In the genomic region with DNA sequence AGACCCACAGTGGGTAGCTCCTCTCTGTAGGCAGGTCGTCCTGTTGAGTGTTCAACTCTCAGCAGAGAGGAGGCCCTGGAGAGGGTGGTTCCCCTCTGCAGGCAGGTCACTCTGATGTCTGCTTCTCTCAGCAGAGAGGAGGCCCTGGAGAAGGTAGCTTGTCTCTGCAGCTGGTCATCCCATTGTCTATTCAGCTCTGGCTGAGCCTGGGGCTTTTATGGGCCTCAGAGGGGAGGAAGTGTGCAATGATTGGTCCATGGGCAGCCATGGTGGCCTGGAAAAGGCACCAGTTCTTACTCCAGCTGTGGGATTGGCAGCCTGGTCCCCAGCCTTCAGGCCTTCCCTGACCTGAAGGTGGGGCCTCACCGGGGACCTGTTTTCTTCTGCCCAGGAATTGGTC, we compare ENCODE assay signal across 26 cellular contexts.
"Had no signal": no experiment of that assay in that cellular context is flagged by ENCODE, and none has a peak within 500 bp of the region (broad histone marks: within the 10 kb centered on the region; RNA-seq: fewer than 3 reads in every experiment).

No MANE protein-coding gene starts in this region.

- H3K27ac ChIP-seq: esophagus squamous epithelium, gastroesophageal sphincter, left ventricle myocardium inferior, lower lobe of right lung, neural progenitor cell, parathyroid adenoma, psoas muscle, skin epidermis, stomach, thoracic aorta, transverse colon had no signal

- H3K27me3 ChIP-seq: esophagus squamous epithelium, gastroesophageal sphincter, neural progenitor cell, stomach had no signal

- DNase-seq: dermis blood vessel endothelial cell; esophagus squamous epithelium; foreskin fibroblast; glutamatergic neuron; islet precursor cell; left ventricle myocardium inferior; lower lobe of right lung; mesenchymal stem cell; midbrain; occipital lobe; psoas muscle; retina; stimulated activated CD4-positive, alpha-beta T cell treated with anti-CD3 and anti-CD28 coated beads, Interleukin-2, amount 100 ng/mL, for 24 hours; stimulated activated CD4-positive, alpha-beta T cell treated with anti-CD3 and anti-CD28 coated beads, Interleukin-4, amount 100 ng/mL, for 4 hours; stimulated activated naive B cell treated with anti-CD40 and anti-IgM and Interleukin-4, amounts not matched to agents 10 μg/mL and 1 μg/mL and 100 μg/mL, for 72 hours; stomach; substantia nigra; transverse colon had no signal

- H3K4me3 ChIP-seq: esophagus squamous epithelium, gastroesophageal sphincter, left ventricle myocardium inferior, lower lobe of right lung, neural progenitor cell, psoas muscle, skin epidermis, stomach, thoracic aorta, transverse colon had no signal

- H3K79me2 ChIP-seq: parathyroid adenoma had no signal

- H3K9ac ChIP-seq: neural progenitor cell, parathyroid adenoma had no signal

- H3K27ac Mint-ChIP-seq: natural killer cell treated with Interleukin-12 subunit alpha and Interleukin-12 subunit beta and Interleukin-15 and Interleukin-18, amount 100 ng/mL, for 72 hours; neural progenitor cell; stimulated activated naive B cell treated with anti-CD40 and anti-IgM and Interleukin-4, amounts not matched to agents 10 μg/mL and 1 μg/mL and 100 μg/mL, for 72 hours had no signal

- H3K4me2 ChIP-seq: neural progenitor cell had no signal

- H3K4me1 Mint-ChIP-seq: neural progenitor cell had no signal

- FAIRE-seq: colon had no signal

- H3K9me3 ChIP-seq: lower lobe of right lung, thoracic aorta, transverse colon had no signal

- H3K4me1 ChIP-seq: esophagus squamous epithelium, gastroesophageal sphincter, lower lobe of right lung, neural progenitor cell, parathyroid adenoma, psoas muscle, transverse colon had no signal

- H3K36me3 ChIP-seq: esophagus squamous epithelium, gastroesophageal sphincter, left ventricle myocardium inferior, lower lobe of right lung, neural progenitor cell, stomach, thoracic aorta, transverse colon had no signal

- ATAC-seq: gastroesophageal sphincter; lower lobe of right lung; natural killer cell treated with Interleukin-12 subunit alpha and Interleukin-12 subunit beta and Interleukin-15 and Interleukin-18, amount 100 ng/mL, for 72 hours; psoas muscle; sciatic nerve; stimulated activated naive B cell treated with anti-CD40 and anti-IgM and Interleukin-4, amounts not matched to agents 10 μg/mL and 1 μg/mL and 100 μg/mL, for 72 hours had no signal

- H2AFZ ChIP-seq: neural progenitor cell, parathyroid adenoma had no signal

- H3K4me3 Mint-ChIP-seq: natural killer cell treated with Interleukin-12 subunit alpha and Interleukin-12 subunit beta and Interleukin-15 and Interleukin-18, amount 100 ng/mL, for 72 hours; neural progenitor cell; stimulated activated naive B cell treated with anti-CD40 and anti-IgM and Interleukin-4, amounts not matched to agents 10 μg/mL and 1 μg/mL and 100 μg/mL, for 72 hours had no signal
